In the genomic region with DNA sequence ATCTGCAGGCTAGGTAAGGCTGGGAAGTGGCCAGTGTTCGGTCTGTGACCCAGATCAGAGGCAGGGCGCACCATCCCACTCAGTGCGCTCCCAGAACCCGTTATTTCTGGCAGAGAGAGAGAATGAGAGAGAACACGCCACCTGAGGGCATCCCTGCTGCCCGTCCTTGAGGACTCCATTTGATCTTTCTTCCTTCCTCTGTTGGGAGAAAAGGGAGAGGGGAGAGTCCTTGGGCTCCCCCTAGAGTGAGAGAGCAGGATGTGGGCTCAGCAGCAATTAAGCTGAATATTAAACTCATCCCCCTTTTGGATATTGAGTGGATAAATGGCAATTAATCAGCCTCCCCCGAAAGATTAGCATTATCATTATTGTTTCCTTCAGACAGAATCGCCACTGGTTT, we compare ENCODE assay signal across 9 cellular contexts.
DNase-seq lines count a peak whose midpoint lies in the region; ATAC-seq and TF ChIP-seq lines count a peak whose summit lies in the region.
"Had no signal": no experiment of that assay in that cellular context is flagged by ENCODE, and none has a peak within 500 bp of the region (broad histone marks: within the 10 kb centered on the region; RNA-seq: fewer than 3 reads in every experiment).

No MANE protein-coding gene starts in this region.

- no peak overlapping the region for H3K4me3 Mint-ChIP-seq in CD8-positive, alpha-beta T cell
- H3K4me3 Mint-ChIP-seq in activated T-helper 2 cell treated with anti-CD3 and anti-CD28 coated beads, Interferon-gamma antibody, Interleukin-2, Interleukin-4, amounts not matched to agents 10 μg/mL and 5 μg/mL and 100 μg/mL, durations not matched to agents 14 hours and 24 hours and 36 hours (ENCODE audit: low read depth) = no peak overlapping the region

- no peak overlapping the region for H3K27ac Mint-ChIP-seq in CD8-positive, alpha-beta T cell
- H3K27ac Mint-ChIP-seq in activated T-helper 2 cell treated with anti-CD3 and anti-CD28 coated beads, Interferon-gamma antibody, Interleukin-2, Interleukin-4, amounts not matched to agents 10 μg/mL and 5 μg/mL and 100 μg/mL, durations not matched to agents 14 hours and 24 hours and 36 hours = no peak overlapping the region

- no peaks in the 10 kb centered on the region for H3K36me3 ChIP-seq in CD8-positive, alpha-beta T cell (ENCODE audit: insufficient read depth, low read length)

- H3K27me3 Mint-ChIP-seq in CD8-positive, alpha-beta T cell (ENCODE audit: low read depth) = no peaks in the 10 kb centered on the region
- H3K27me3 Mint-ChIP-seq in activated T-helper 2 cell treated with anti-CD3 and anti-CD28 coated beads, Interferon-gamma antibody, Interleukin-2, Interleukin-4, amounts not matched to agents 10 μg/mL and 5 μg/mL and 100 μg/mL, durations not matched to agents 14 hours and 24 hours and 36 hours (ENCODE audit: low read depth) = no peaks in the 10 kb centered on the region

- in situ Hi-C loops in SK-MEL-5 (cut with HindIII; ENCODE audit: low pct_unique_long_range_greater_than_20kb, low sequenced_read_pairs) = no loop called here

- POLR2A ChIA-PET in CD8-positive, alpha-beta T cell (lab: Charles Lee) = no interaction called here

- no peaks in the 10 kb centered on the region for H3K4me1 ChIP-seq in CD8-positive, alpha-beta T cell (ENCODE audit: insufficient read depth, low read length)

- no peak overlapping the region for H3K4me3 ChIP-seq in CD8-positive, alpha-beta T cell (ENCODE audit: low read depth, low read length)

- H3K9me3 Mint-ChIP-seq in CD8-positive, alpha-beta T cell = no peaks in the 10 kb centered on the region
- H3K9me3 Mint-ChIP-seq in activated T-helper 2 cell treated with anti-CD3 and anti-CD28 coated beads, Interferon-gamma antibody, Interleukin-2, Interleukin-4, amounts not matched to agents 10 μg/mL and 5 μg/mL and 100 μg/mL, durations not matched to agents 14 hours and 24 hours and 36 hours = no peaks in the 10 kb centered on the region

- no peaks in the 10 kb centered on the region for H3K27me3 ChIP-seq in CD8-positive, alpha-beta T cell (ENCODE audit: insufficient read depth, low read length)

- no peaks in the 10 kb centered on the region for H3K4me1 Mint-ChIP-seq in CD8-positive, alpha-beta T cell (ENCODE audit: low read depth)
- no peaks in the 10 kb centered on the region for H3K4me1 Mint-ChIP-seq in activated T-helper 2 cell treated with anti-CD3 and anti-CD28 coated beads, Interferon-gamma antibody, Interleukin-2, Interleukin-4, amounts not matched to agents 10 μg/mL and 5 μg/mL and 100 μg/mL, durations not matched to agents 14 hours and 24 hours and 36 hours (ENCODE audit: low read depth)

- ATAC-seq in CD8-positive, alpha-beta T cell = no peak
- ATAC-seq in HG02840 (IDR thresholded peaks at IDR 0.05; ENCODE audit: low FRiP score, unreplicated experiment) = no peak

- H3K27ac ChIP-seq in CD8-positive, alpha-beta T cell (ENCODE audit: low read depth, low read length) = no peak overlapping the region

- H3K36me3 Mint-ChIP-seq in CD8-positive, alpha-beta T cell = peaks cover 18% of the 10 kb centered on the region
- no peaks in the 10 kb centered on the region for H3K36me3 Mint-ChIP-seq in activated T-helper 2 cell treated with anti-CD3 and anti-CD28 coated beads, Interferon-gamma antibody, Interleukin-2, Interleukin-4, amounts not matched to agents 10 μg/mL and 5 μg/mL and 100 μg/mL, durations not matched to agents 14 hours and 24 hours and 36 hours (ENCODE audit: low read depth)

- CTCF ChIA-PET in CD8-positive, alpha-beta T cell (lab: Charles Lee) = interaction anchor here (0.7 to 12.0 kb wide), 2 partner anchors 296 to 1480 kb away, joined by 3 to 151 read pairs; no protein-coding TSS in a partner anchor

- peak; percentile 30 for DNase-seq in AG20443 (ENCODE audit: low spot score)
- DNase-seq in HCEC 1CT = peak; percentile 6
- DNase-seq in SK-MEL-5 (ENCODE audit: low read depth, low spot score) = peak; percentile 17
- peak; percentile 23 for DNase-seq in iPS DF 19.7 (ENCODE audit: low read depth, low spot score)
- DNase-seq in CD8-positive, alpha-beta T cell = no peak
- no peak for DNase-seq in ecto neural progenitor cell (ENCODE audit: low spot score)
- no peak for DNase-seq in activated T-helper 2 cell treated with anti-CD3 and anti-CD28 coated beads, Interferon-gamma antibody, Interleukin-2, Interleukin-4, amounts not matched to agents 10 μg/mL and 5 μg/mL and 100 μg/mL, durations not matched to agents 14 hours and 24 hours and 36 hours (ENCODE audit: low spot score)
- DNase-seq: NCI-H2029 treated with DMSO at 0.1 percent for 48 hours had no signal

- H3K9me3 ChIP-seq in CD8-positive, alpha-beta T cell (ENCODE audit: low read length) = no peaks in the 10 kb centered on the region

- no peak for TF ChIP-seq CTCF in CD8-positive, alpha-beta T cell (IDR thresholded peaks at IDR 0.05)

- intact Hi-C loops in CD8-positive, alpha-beta T cell (cut with DNase I, micrococcal nuclease) = loop anchor here in 1 of 2 experiments (10.0 kb wide), 1 partner anchor 329 kb away; no protein-coding TSS in a partner anchor
- intact Hi-C loops in activated T-helper 2 cell treated with anti-CD3 and anti-CD28 coated beads, Interferon-gamma antibody, Interleukin-2, Interleukin-4, amounts not matched to agents 10 μg/mL and 5 μg/mL and 100 μg/mL, durations not matched to agents 14 hours and 24 hours and 36 hours (cut with micrococcal nuclease) = no loop called here

Comparison
In these comparisons a context has a peak if more than half of its experiments do, and no peak if none do; other contexts are left out.
1. DNase-seq: peak in AG20443 (single experiment), HCEC 1CT (single experiment), SK-MEL-5 (single experiment) and iPS DF 19.7 (single experiment); none in CD8-positive, alpha-beta T cell (0 of 7), ecto neural progenitor cell (single experiment) and activated T-helper 2 cell treated with anti-CD3 and anti-CD28 coated beads, Interferon-gamma antibody, Interleukin-2, Interleukin-4, amounts not matched to agents 10 μg/mL and 5 μg/mL and 100 μg/mL, durations not matched to agents 14 hours and 24 hours and 36 hours (single experiment).